In genomic region chr1:32937061-32937460, GRCh38 we compare ENCODE assay signal across 2 cellular contexts.
TF ChIP-seq lines count a peak whose summit lies in the region.

No MANE protein-coding gene starts in this region.

TF ChIP-seq in GM23338, 12 proteins besides CTCF, POLR2A, EP300 and RAD21 (continued from another document):
- TF ChIP-seq EZH2 (IDR thresholded peaks at IDR 0.05; ENCODE audit: low read depth, unreplicated experiment): no peak
- no peak for TF ChIP-seq EZH2phosphoT487 (IDR thresholded peaks at IDR 0.05; ENCODE audit: unreplicated experiment)
- no peak for TF ChIP-seq CREB1 (CRISPR knock-in tag; IDR thresholded peaks at IDR 0.05; ENCODE audit: low read depth)
- no peak for TF ChIP-seq REST (IDR thresholded peaks at IDR 0.05; ENCODE audit: unreplicated experiment)
- TF ChIP-seq JUNB (IDR thresholded peaks at IDR 0.05; ENCODE audit: unreplicated experiment): no peak

TF ChIP-seq in liver, 16 proteins besides CTCF, POLR2A, EP300 and RAD21:
- no peak for TF ChIP-seq REST (IDR thresholded peaks at IDR 0.05)
- no peak for TF ChIP-seq HNF4A (conservative IDR thresholded peaks at IDR 0.05)
- TF ChIP-seq, protein P1, sequence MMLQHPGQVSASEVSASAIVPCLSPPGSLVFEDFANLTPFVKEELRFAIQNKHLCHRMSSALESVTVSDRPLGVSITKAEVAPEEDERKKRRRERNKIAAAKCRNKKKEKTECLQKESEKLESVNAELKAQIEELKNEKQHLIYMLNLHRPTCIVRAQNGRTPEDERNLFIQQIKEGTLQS (IDR thresholded peaks at IDR 0.05): no peak
- TF ChIP-seq HNF4G (IDR thresholded peaks at IDR 0.05): no peak
- TF ChIP-seq TAF1 (conservative IDR thresholded peaks at IDR 0.05): no peak
- TF ChIP-seq YY1 (IDR thresholded peaks at IDR 0.05): no peak
- no peak for TF ChIP-seq RXRA (IDR thresholded peaks at IDR 0.05)
- no peak for TF ChIP-seq SP1 (IDR thresholded peaks at IDR 0.05)
- no peak for TF ChIP-seq NR2F2 (IDR thresholded peaks at IDR 0.05)
- TF ChIP-seq FOXA1 (IDR thresholded peaks at IDR 0.05): no peak
